Comparison of ENCODE assay signal across 22 cellular contexts in genomic region chr9:228929-229695, GRCh38. TPM values are rescaled to one million over a fixed set of nuclear protein-coding genes. Genes with fewer than 3 reads are reported as not detected.
A peak's percentile ranks its signal among the peaks of the same experiment; 100 is the strongest.
DNase-seq lines count a peak whose midpoint lies in the region; ATAC-seq lines count a peak whose summit lies in the region.
"Had no signal": no experiment of that assay in that cellular context is flagged by ENCODE, and none has a peak within 500 bp of the region (broad histone marks: within the 10 kb centered on the region; RNA-seq: fewer than 3 reads in every experiment).

No MANE protein-coding gene starts in this region.

- H3K27me3 Mint-ChIP-seq in activated CD8-positive, alpha-beta memory T cell treated with anti-CD3 and anti-CD28 coated beads, Interleukin-2, amount 10 ng/mL, durations not matched to agents 7 days and 5 days = no peaks in the 10 kb centered on the region
- H3K27me3 Mint-ChIP-seq in activated T-helper 17 cell treated with anti-CD3 and anti-CD28 coated beads, Interleukin-2, amount 50 U/mL, for 72 hours = no peaks in the 10 kb centered on the region
- H3K27me3 Mint-ChIP-seq: CD4-positive, alpha-beta T cell had no signal

- H3K36me3 Mint-ChIP-seq in activated CD8-positive, alpha-beta memory T cell treated with anti-CD3 and anti-CD28 coated beads, Interleukin-2, amount 10 ng/mL, durations not matched to agents 7 days and 5 days = peaks cover 51% of the 10 kb centered on the region
- H3K36me3 Mint-ChIP-seq in activated T-helper 17 cell treated with anti-CD3 and anti-CD28 coated beads, Interleukin-2, amount 50 U/mL, for 72 hours (ENCODE audit: low read depth) = no peaks in the 10 kb centered on the region
- H3K36me3 Mint-ChIP-seq in stimulated activated effector memory CD8-positive, alpha-beta T cell treated with anti-CD3 and anti-CD28 coated beads, Interleukin-12 subunit alpha, Interleukin-12 subunit beta, amount 100 ng/mL, for 72 hours = peaks cover 5% of the 10 kb centered on the region

- H3K9me3 Mint-ChIP-seq in activated CD8-positive, alpha-beta memory T cell treated with anti-CD3 and anti-CD28 coated beads, Interleukin-2, amount 10 ng/mL, durations not matched to agents 7 days and 5 days (ENCODE audit: low read depth) = peaks cover 16% of the 10 kb centered on the region
- no peaks in the 10 kb centered on the region for H3K9me3 Mint-ChIP-seq in activated T-helper 17 cell treated with anti-CD3 and anti-CD28 coated beads, Interleukin-2, amount 50 U/mL, for 72 hours
- H3K9me3 Mint-ChIP-seq in stimulated activated effector memory CD8-positive, alpha-beta T cell treated with anti-CD3 and anti-CD28 coated beads, Interleukin-12 subunit alpha, Interleukin-12 subunit beta, amount 100 ng/mL, for 72 hours = peaks cover 4% of the 10 kb centered on the region
- H3K9me3 Mint-ChIP-seq: CD4-positive, alpha-beta T cell had no signal

- peak overlapping the region; percentile 9 for H3K27ac Mint-ChIP-seq in activated CD8-positive, alpha-beta memory T cell treated with anti-CD3 and anti-CD28 coated beads, Interleukin-2, amount 10 ng/mL, durations not matched to agents 7 days and 5 days
- peak overlapping the region; percentile 27 for H3K27ac Mint-ChIP-seq in activated T-helper 17 cell treated with anti-CD3 and anti-CD28 coated beads, Interleukin-2, amount 50 U/mL, for 72 hours
- H3K27ac Mint-ChIP-seq in stimulated activated effector memory CD8-positive, alpha-beta T cell treated with anti-CD3 and anti-CD28 coated beads, Interleukin-12 subunit alpha, Interleukin-12 subunit beta, amount 100 ng/mL, for 72 hours = peak overlapping the region; percentile 29
- H3K27ac Mint-ChIP-seq: CD4-positive, alpha-beta T cell had no signal

- ATAC-seq in activated CD8-positive, alpha-beta memory T cell treated with anti-CD3 and anti-CD28 coated beads, Interleukin-2, amount 10 ng/mL, durations not matched to agents 7 days and 5 days = no peak
- ATAC-seq in activated T-helper 17 cell treated with anti-CD3 and anti-CD28 coated beads, Interleukin-2, amount 50 U/mL, for 72 hours (replicated peaks) = peak; percentile 82
- ATAC-seq in stimulated activated effector memory CD8-positive, alpha-beta T cell treated with anti-CD3 and anti-CD28 coated beads, Interleukin-12 subunit alpha, Interleukin-12 subunit beta, amount 100 ng/mL, for 72 hours = peak; percentile 78
- ATAC-seq in HG02852 (IDR thresholded peaks at IDR 0.05; ENCODE audit: unreplicated experiment) (no peak), GM18498 (IDR thresholded peaks at IDR 0.05; ENCODE audit: unreplicated experiment) (no peak)
- ATAC-seq: HCT116 had no signal

- CTCF ChIA-PET in activated CD8-positive, alpha-beta memory T cell treated with anti-CD3 and anti-CD28 coated beads, Interleukin-2, amount 10 ng/mL, durations not matched to agents 7 days and 5 days (lab: Charles Lee) = interaction anchor here (0.8 to 2.3 kb wide), 2 partner anchors 9 to 14 kb away, joined by 4 to 7 read pairs; partner anchors contain the start of gene DOCK8

- DNase-seq in activated CD8-positive, alpha-beta memory T cell treated with anti-CD3 and anti-CD28 coated beads, Interleukin-2, amount 10 ng/mL, durations not matched to agents 7 days and 5 days = no peak
- DNase-seq in activated CD8-positive, alpha-beta memory T cell treated with anti-CD3 and anti-CD28 coated beads, Interleukin-2, amount 50 U/mL, for 4 hours = no peak
- peak; percentile 18 for DNase-seq in NCI-H524 treated with DMSO at 0.1 percent for 48 hours (lab: John Stamatoyannopoulos, UW)
- DNase-seq in stimulated activated effector memory CD8-positive, alpha-beta T cell treated with anti-CD3 and anti-CD28 coated beads, Interleukin-12 subunit alpha, Interleukin-12 subunit beta, amount 100 ng/mL, for 72 hours (ENCODE audit: low spot score in 2 of 2) = no peak
- DNase-seq: CD4-positive, alpha-beta T cell; Karpas-422; NCI-H1092; NCI-H1417 treated with DMSO at 0.1 percent for 48 hours; NCI-H1694 treated with DMSO at 0.1 percent for 48 hours; NCI-H2081; NCI-H2227 treated with DMSO at 0.1 percent for 48 hours; NCI-H748 treated with DMSO at 0.1 percent for 48 hours; NK-92 treated with Interleukin-12 subunit alpha and Interleukin-12 subunit beta, amount 100 ng/mL, for 24 hours; PC-9; Right ventricle myocardium superior had no signal

- no peak overlapping the region for H3K4me3 Mint-ChIP-seq in activated CD8-positive, alpha-beta memory T cell treated with anti-CD3 and anti-CD28 coated beads, Interleukin-2, amount 10 ng/mL, durations not matched to agents 7 days and 5 days
- H3K4me3 Mint-ChIP-seq in activated T-helper 17 cell treated with anti-CD3 and anti-CD28 coated beads, Interleukin-2, amount 50 U/mL, for 72 hours = peak overlapping the region; percentile 22
- H3K4me3 Mint-ChIP-seq in stimulated activated effector memory CD8-positive, alpha-beta T cell treated with anti-CD3 and anti-CD28 coated beads, Interleukin-12 subunit alpha, Interleukin-12 subunit beta, amount 100 ng/mL, for 72 hours = no peak overlapping the region
- H3K4me3 Mint-ChIP-seq: CD4-positive, alpha-beta T cell had no signal

- H3K4me1 Mint-ChIP-seq in activated CD8-positive, alpha-beta memory T cell treated with anti-CD3 and anti-CD28 coated beads, Interleukin-2, amount 10 ng/mL, durations not matched to agents 7 days and 5 days = peaks cover 25% of the 10 kb centered on the region
- no peaks in the 10 kb centered on the region for H3K4me1 Mint-ChIP-seq in activated T-helper 17 cell treated with anti-CD3 and anti-CD28 coated beads, Interleukin-2, amount 50 U/mL, for 72 hours
- H3K4me1 Mint-ChIP-seq in stimulated activated effector memory CD8-positive, alpha-beta T cell treated with anti-CD3 and anti-CD28 coated beads, Interleukin-12 subunit alpha, Interleukin-12 subunit beta, amount 100 ng/mL, for 72 hours = peaks cover 8% of the 10 kb centered on the region

RNA-seq across cellular contexts. Expression of gene DOCK8, which starts 14.4 kb away (rescaled TPM):
- 100 to 1,000 TPM; 374 to 389 TPM for total RNA-seq in activated CD8-positive, alpha-beta memory T cell treated with anti-CD3 and anti-CD28 coated beads, Interleukin-2, amount 10 ng/mL, durations not matched to agents 7 days and 5 days
- 100 to 1,000 TPM; 133 to 158 TPM for total RNA-seq in activated T-helper 17 cell treated with anti-CD3 and anti-CD28 coated beads, Interleukin-2, amount 50 U/mL, for 72 hours
- total RNA-seq: HT-29, RPMI7951, SJSA1 had no signal

RNA-seq across cellular contexts. Expression of gene ZNG1A, which starts 50.3 kb away (rescaled TPM):
- 10 to 100 TPM; 40.0 to 56.4 TPM for total RNA-seq in activated CD8-positive, alpha-beta memory T cell treated with anti-CD3 and anti-CD28 coated beads, Interleukin-2, amount 10 ng/mL, durations not matched to agents 7 days and 5 days
- total RNA-seq in activated T-helper 17 cell treated with anti-CD3 and anti-CD28 coated beads, Interleukin-2, amount 50 U/mL, for 72 hours = 10 to 100 TPM; 38.8 to 56.6 TPM

Comparison
In these comparisons a context has a peak if more than half of its experiments do, and no peak if none do; other contexts are left out.
1. ATAC-seq: peak in activated T-helper 17 cell treated with anti-CD3 and anti-CD28 coated beads, Interleukin-2, amount 50 U/mL, for 72 hours (single experiment) and stimulated activated effector memory CD8-positive, alpha-beta T cell treated with anti-CD3 and anti-CD28 coated beads, Interleukin-12 subunit alpha, Interleukin-12 subunit beta, amount 100 ng/mL, for 72 hours (single experiment); none in activated CD8-positive, alpha-beta memory T cell treated with anti-CD3 and anti-CD28 coated beads, Interleukin-2, amount 10 ng/mL, durations not matched to agents 7 days and 5 days (single experiment), HG02852 (single experiment) and GM18498 (single experiment).
2. Peak in every context shown above with its lines, with median percentiles within 50 percentile points of each other: H3K27ac Mint-ChIP-seq.